ENCODE assay signal across 1 cellular context in the genomic region with DNA sequence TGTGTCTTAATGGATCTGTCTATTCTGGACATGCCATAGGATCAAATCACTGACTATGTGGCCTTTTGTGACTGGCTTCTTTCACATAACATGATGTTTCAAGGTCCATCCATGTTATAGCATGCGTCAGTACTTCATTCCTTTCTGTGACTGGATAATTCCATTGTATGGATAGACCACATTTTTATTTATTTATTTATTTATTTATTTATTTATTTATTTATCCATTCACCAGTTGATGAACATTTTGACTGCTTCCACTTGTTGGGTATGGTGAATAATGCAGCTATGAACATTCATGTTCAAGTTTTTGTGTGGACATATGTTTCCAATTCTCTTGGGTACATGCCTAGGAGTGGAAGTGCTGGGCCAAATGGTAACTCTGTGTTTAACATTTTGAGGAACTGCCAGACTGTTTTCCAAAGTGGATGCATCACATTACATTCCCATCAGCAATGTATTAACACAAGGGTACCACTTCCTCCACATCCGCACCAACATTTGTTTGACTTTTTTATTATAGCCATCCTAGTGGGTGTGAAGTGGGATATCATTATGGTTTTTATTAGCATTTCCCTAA.
TF ChIP-seq lines count a peak whose summit lies in the region.

No MANE protein-coding gene starts in this region.

TF ChIP-seq in HEK293, 187 proteins besides CTCF, POLR2A, EP300 and RAD21 (continued from another document):
- TF ChIP-seq ZBTB21 (tag by site-specific recombination; IDR thresholded peaks at IDR 0.05) (peak; percentile 43; the same call in 1 of the 2 replicates), ZNF677 (tag by site-specific recombination; IDR thresholded peaks at IDR 0.05) (no peak), ZNF555 (tag by site-specific recombination; conservative IDR thresholded peaks at IDR 0.05) (peak; percentile 98), ZNF48 (tag by site-specific recombination; IDR thresholded peaks at IDR 0.05) (no peak), ZNF311 (tag by site-specific recombination; IDR thresholded peaks at IDR 0.05; ENCODE audit: borderline replicate concordance) (no peak), ZEB2 (tag by site-specific recombination; IDR thresholded peaks at IDR 0.05) (no peak), KLF1 (tag by site-specific recombination; IDR thresholded peaks at IDR 0.05) (no peak), MYNN (tag by site-specific recombination; IDR thresholded peaks at IDR 0.05; ENCODE audit: borderline replicate concordance) (peak; percentile 30; the same call in 1 of the 2 replicates), ZNF121 (tag by site-specific recombination; IDR thresholded peaks at IDR 0.05) (0 out of 2 replicates have a peak, but pooled peaks have one; percentile 14), GLIS1 (tag by site-specific recombination; IDR thresholded peaks at IDR 0.05) (no peak), ZNF274 (IDR thresholded peaks at IDR 0.05; ENCODE audit: low read length) (no peak), ZNF274 (tag by site-specific recombination; IDR thresholded peaks at IDR 0.05; ENCODE audit: borderline replicate concordance) (no peak), RBAK (tag by site-specific recombination; IDR thresholded peaks at IDR 0.05) (peak; percentile 75; the same call in 1 of the 2 replicates), SP2 (tag by site-specific recombination; IDR thresholded peaks at IDR 0.05) (no peak), ZNF623 (tag by site-specific recombination; IDR thresholded peaks at IDR 0.05) (peak; percentile 77), ZNF664 (tag by site-specific recombination; IDR thresholded peaks at IDR 0.05) (peak; percentile 76), ZNF146 (tag by site-specific recombination; IDR thresholded peaks at IDR 0.05) (no peak), ZNF621 (tag by site-specific recombination; IDR thresholded peaks at IDR 0.05) (no peak), TCF7L2 (IDR thresholded peaks at IDR 0.05; ENCODE audit: borderline replicate concordance, low read depth, low read length) (no peak), PRDM1 (tag by site-specific recombination; IDR thresholded peaks at IDR 0.05) (no peak), ZNF654 (tag by site-specific recombination; IDR thresholded peaks at IDR 0.05; ENCODE audit: low read depth) (peak; percentile 42), ZNF501 (tag by site-specific recombination; IDR thresholded peaks at IDR 0.05) (no peak), FEZF1 (tag by site-specific recombination; IDR thresholded peaks at IDR 0.05) (no peak), ZSCAN30 (tag by site-specific recombination; IDR thresholded peaks at IDR 0.05) (no peak), ZSCAN16 (tag by site-specific recombination; IDR thresholded peaks at IDR 0.05) (no peak), ZNF366 (tag by site-specific recombination; conservative IDR thresholded peaks at IDR 0.05) (no peak), SALL2 (tag by site-specific recombination; IDR thresholded peaks at IDR 0.05; ENCODE audit: borderline replicate concordance) (no peak), ZNF626 (tag by site-specific recombination; IDR thresholded peaks at IDR 0.05) (no peak), ZNF629 (tag by site-specific recombination; IDR thresholded peaks at IDR 0.05) (peak; percentile 72), ZNF324 (tag by site-specific recombination; IDR thresholded peaks at IDR 0.05) (no peak), ZNF202 (tag by site-specific recombination; IDR thresholded peaks at IDR 0.05; ENCODE audit: borderline replicate concordance) (peak; percentile 98), ZBTB8A (tag by site-specific recombination; IDR thresholded peaks at IDR 0.05) (peak; percentile 59)
- TF ChIP-seq, protein P1, sequence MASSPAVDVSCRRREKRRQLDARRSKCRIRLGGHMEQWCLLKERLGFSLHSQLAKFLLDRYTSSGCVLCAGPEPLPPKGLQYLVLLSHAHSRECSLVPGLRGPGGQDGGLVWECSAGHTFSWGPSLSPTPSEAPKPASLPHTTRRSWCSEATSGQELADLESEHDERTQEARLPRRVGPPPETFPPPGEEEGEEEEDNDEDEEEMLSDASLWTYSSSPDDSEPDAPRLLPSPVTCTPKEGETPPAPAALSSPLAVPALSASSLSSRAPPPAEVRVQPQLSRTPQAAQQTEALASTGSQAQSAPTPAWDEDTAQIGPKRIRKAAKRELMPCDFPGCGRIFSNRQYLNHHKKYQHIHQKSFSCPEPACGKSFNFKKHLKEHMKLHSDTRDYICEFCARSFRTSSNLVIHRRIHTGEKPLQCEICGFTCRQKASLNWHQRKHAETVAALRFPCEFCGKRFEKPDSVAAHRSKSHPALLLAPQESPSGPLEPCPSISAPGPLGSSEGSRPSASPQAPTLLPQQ (tag by site-specific recombination; IDR thresholded peaks at IDR 0.05) = no peak
- TF ChIP-seq, protein P2, sequence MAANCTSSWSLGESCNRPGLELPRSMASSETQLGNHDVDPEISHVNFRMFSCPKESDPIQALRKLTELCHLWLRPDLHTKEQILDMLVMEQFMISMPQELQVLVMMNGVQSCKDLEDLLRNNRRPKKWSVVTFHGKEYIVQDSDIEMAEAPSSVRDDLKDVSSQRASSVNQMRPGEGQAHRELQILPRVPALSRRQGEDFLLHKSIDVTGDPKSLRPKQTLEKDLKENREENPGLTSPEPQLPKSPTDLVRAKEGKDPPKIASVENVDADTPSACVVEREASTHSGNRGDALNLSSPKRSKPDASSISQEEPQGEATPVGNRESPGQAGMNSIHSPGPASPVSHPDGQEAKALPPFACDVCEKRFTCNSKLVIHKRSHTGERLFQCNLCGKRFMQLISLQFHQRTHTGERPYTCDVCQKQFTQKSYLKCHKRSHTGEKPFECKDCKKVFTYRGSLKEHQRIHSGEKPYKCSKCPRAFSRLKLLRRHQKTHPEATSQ (tag by site-specific recombination; IDR thresholded peaks at IDR 0.05) = no peak
- TF ChIP-seq, protein P3, sequence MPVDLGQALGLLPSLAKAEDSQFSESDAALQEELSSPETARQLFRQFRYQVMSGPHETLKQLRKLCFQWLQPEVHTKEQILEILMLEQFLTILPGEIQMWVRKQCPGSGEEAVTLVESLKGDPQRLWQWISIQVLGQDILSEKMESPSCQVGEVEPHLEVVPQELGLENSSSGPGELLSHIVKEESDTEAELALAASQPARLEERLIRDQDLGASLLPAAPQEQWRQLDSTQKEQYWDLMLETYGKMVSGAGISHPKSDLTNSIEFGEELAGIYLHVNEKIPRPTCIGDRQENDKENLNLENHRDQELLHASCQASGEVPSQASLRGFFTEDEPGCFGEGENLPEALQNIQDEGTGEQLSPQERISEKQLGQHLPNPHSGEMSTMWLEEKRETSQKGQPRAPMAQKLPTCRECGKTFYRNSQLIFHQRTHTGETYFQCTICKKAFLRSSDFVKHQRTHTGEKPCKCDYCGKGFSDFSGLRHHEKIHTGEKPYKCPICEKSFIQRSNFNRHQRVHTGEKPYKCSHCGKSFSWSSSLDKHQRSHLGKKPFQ (tag by site-specific recombination; IDR thresholded peaks at IDR 0.05) = peak; percentile 63; the same call in 1 of the 2 replicates
- TF ChIP-seq, protein P4, sequence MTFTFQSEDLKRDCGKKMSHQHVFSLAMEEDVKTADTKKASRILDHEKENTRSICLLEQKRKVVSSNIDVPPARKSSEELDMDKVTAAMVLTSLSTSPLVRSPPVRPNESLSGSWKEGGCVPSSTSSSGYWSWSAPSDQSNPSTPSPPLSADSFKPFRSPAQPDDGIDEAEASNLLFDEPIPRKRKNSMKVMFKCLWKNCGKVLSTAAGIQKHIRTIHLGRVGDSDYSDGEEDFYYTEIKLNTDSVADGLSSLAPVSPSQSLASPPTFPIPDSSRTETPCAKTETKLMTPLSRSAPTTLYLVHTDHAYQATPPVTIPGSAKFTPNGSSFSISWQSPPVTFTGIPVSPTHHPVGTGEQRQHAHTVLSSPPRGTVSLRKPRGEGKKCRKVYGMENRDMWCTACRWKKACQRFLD (tag by site-specific recombination; IDR thresholded peaks at IDR 0.05) = peak; percentile 64; the same call in 1 of the 2 replicates
- TF ChIP-seq, protein P5, sequence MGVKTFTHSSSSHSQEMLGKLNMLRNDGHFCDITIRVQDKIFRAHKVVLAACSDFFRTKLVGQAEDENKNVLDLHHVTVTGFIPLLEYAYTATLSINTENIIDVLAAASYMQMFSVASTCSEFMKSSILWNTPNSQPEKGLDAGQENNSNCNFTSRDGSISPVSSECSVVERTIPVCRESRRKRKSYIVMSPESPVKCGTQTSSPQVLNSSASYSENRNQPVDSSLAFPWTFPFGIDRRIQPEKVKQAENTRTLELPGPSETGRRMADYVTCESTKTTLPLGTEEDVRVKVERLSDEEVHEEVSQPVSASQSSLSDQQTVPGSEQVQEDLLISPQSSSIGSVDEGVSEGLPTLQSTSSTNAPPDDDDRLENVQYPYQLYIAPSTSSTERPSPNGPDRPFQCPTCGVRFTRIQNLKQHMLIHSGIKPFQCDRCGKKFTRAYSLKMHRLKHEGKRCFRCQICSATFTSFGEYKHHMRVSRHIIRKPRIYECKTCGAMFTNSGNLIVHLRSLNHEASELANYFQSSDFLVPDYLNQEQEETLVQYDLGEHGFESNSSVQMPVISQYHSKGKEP (tag by site-specific recombination; IDR thresholded peaks at IDR 0.05) = no peak
- TF ChIP-seq, protein P6, sequence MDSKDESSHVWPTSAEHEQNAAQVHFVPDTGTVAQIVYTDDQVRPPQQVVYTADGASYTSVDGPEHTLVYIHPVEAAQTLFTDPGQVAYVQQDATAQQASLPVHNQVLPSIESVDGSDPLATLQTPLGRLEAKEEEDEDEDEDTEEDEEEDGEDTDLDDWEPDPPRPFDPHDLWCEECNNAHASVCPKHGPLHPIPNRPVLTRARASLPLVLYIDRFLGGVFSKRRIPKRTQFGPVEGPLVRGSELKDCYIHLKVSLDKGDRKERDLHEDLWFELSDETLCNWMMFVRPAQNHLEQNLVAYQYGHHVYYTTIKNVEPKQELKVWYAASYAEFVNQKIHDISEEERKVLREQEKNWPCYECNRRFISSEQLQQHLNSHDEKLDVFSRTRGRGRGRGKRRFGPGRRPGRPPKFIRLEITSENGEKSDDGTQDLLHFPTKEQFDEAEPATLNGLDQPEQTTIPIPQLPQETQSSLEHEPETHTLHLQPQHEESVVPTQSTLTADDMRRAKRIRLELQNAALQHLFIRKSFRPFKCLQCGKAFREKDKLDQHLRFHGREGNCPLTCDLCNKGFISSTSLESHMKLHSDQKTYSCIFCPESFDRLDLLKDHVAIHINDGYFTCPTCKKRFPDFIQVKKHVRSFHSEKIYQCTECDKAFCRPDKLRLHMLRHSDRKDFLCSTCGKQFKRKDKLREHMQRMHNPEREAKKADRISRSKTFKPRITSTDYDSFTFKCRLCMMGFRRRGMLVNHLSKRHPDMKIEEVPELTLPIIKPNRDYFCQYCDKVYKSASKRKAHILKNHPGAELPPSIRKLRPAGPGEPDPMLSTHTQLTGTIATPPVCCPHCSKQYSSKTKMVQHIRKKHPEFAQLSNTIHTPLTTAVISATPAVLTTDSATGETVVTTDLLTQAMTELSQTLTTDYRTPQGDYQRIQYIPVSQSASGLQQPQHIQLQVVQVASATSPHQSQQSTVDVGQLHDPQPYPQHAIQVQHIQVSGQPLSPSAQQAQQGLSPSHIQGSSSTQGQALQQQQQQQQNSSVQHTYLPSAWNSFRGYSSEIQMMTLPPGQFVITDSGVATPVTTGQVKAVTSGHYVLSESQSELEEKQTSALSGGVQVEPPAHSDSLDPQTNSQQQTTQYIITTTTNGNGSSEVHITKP (tag by site-specific recombination; IDR thresholded peaks at IDR 0.05) = no peak
- TF ChIP-seq, protein P7, sequence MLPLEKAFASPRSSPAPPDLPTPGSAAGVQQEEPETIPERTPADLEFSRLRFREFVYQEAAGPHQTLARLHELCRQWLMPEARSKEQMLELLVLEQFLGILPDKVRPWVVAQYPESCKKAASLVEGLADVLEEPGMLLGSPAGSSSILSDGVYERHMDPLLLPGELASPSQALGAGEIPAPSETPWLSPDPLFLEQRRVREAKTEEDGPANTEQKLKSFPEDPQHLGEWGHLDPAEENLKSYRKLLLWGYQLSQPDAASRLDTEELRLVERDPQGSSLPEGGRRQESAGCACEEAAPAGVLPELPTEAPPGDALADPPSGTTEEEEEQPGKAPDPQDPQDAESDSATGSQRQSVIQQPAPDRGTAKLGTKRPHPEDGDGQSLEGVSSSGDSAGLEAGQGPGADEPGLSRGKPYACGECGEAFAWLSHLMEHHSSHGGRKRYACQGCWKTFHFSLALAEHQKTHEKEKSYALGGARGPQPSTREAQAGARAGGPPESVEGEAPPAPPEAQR (tag by site-specific recombination; IDR thresholded peaks at IDR 0.05) = no peak
- TF ChIP-seq, protein P8, sequence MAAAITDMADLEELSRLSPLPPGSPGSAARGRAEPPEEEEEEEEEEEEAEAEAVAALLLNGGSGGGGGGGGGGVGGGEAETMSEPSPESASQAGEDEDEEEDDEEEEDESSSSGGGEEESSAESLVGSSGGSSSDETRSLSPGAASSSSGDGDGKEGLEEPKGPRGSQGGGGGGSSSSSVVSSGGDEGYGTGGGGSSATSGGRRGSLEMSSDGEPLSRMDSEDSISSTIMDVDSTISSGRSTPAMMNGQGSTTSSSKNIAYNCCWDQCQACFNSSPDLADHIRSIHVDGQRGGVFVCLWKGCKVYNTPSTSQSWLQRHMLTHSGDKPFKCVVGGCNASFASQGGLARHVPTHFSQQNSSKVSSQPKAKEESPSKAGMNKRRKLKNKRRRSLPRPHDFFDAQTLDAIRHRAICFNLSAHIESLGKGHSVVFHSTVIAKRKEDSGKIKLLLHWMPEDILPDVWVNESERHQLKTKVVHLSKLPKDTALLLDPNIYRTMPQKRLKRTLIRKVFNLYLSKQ (tag by site-specific recombination; IDR thresholded peaks at IDR 0.05; ENCODE audit: borderline replicate concordance) = peak; percentile 76; the same call in 1 of the 2 replicates
- TF ChIP-seq, protein P9, sequence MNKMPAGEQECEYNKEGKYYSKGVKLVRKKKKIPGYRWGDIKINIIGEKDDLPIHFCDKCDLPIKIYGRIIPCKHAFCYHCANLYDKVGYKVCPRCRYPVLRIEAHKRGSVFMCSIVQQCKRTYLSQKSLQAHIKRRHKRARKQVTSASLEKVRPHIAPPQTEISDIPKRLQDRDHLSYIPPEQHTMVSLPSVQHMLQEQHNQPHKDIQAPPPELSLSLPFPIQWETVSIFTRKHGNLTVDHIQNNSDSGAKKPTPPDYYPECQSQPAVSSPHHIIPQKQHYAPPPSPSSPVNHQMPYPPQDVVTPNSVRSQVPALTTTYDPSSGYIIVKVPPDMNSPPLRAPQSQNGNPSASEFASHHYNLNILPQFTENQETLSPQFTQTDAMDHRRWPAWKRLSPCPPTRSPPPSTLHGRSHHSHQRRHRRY (tag by site-specific recombination; IDR thresholded peaks at IDR 0.05) = no peak
- TF ChIP-seq, protein P10, sequence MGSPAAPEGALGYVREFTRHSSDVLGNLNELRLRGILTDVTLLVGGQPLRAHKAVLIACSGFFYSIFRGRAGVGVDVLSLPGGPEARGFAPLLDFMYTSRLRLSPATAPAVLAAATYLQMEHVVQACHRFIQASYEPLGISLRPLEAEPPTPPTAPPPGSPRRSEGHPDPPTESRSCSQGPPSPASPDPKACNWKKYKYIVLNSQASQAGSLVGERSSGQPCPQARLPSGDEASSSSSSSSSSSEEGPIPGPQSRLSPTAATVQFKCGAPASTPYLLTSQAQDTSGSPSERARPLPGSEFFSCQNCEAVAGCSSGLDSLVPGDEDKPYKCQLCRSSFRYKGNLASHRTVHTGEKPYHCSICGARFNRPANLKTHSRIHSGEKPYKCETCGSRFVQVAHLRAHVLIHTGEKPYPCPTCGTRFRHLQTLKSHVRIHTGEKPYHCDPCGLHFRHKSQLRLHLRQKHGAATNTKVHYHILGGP (tag by site-specific recombination; IDR thresholded peaks at IDR 0.05) = no peak
- TF ChIP-seq, protein P11, sequence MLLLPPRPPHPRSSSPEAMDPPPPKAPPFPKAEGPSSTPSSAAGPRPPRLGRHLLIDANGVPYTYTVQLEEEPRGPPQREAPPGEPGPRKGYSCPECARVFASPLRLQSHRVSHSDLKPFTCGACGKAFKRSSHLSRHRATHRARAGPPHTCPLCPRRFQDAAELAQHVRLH (tag by site-specific recombination; IDR thresholded peaks at IDR 0.05) = peak; percentile 78; the same call in 1 of the 2 replicates
